ENCODE assay signal across 18 cellular contexts in the genomic region with DNA sequence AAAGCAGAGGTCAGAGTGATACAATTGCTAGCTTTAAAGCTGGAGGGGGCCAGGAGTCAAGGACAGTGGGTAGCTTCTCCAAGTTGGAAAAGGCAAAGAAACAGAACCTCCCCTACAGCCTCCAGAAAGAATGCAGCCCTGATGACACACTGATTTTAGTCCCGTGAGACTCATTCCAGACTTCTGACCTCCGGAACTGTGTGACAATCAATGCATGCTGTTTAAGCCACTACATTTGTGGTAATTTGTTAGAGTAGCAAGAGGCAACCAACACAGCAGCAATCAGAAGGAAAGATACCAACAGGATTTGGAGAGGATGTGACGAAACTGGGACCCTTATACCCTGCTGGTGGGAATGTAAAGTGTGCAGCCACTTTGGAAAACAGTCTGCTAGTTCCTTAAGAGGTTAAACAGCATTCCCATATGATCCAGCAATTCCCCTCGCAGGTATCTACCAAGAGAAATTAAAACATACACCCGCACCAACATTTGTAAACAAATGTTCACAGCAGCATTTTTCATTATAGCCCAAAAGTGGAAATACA.
"Had no signal": no experiment of that assay in that cellular context is flagged by ENCODE, and none has a peak within 500 bp of the region (broad histone marks: within the 10 kb centered on the region; RNA-seq: fewer than 3 reads in every experiment).

No MANE protein-coding gene starts in this region.

- H3K27me3 ChIP-seq: adrenal gland, pancreas, tibial nerve, vagina had no signal

- H3K4me3 ChIP-seq: adrenal gland, pancreas, tibial nerve, vagina had no signal

- H3K27ac ChIP-seq: adrenal gland, foreskin keratinocyte, neutrophil, pancreas, tibial nerve, vagina, WERI-Rb-1 had no signal

- H3K36me3 ChIP-seq: adrenal gland, neutrophil, pancreas, tibial nerve, vagina, WERI-Rb-1 had no signal

- H3K9me3 ChIP-seq: adrenal gland, neutrophil, pancreas, vagina had no signal

- DNase-seq: activated CD4-positive, alpha-beta T cell treated with anti-CD3 and anti-CD28 coated beads for 1 hour; activated CD8-positive, alpha-beta memory T cell treated with anti-CD3 and anti-CD28 coated beads for 24 hours; activated CD8-positive, alpha-beta memory T cell treated with anti-CD3 and anti-CD28 coated beads, Interleukin-2, amount 50 U/mL, for 48 hours; activated effector memory CD4-positive, alpha-beta T cell treated with anti-CD3 and anti-CD28 coated beads, Interleukin-2, amount 50 U/mL, for 16 hours; activated T-cell treated with anti-CD3 and anti-CD28 coated beads, Interleukin-2, amount 50 U/mL, for 72 hours; adrenal gland; dermis blood vessel endothelial cell; effector memory CD4-positive, alpha-beta T cell; foreskin keratinocyte; hippocampal formation; left cardiac atrium; natural killer cell; pancreas; stimulated activated naive CD4-positive, alpha-beta T cell treated with Interleukin-2 at 50 U/mL for 16 hours; WERI-Rb-1 had no signal

- H3K4me1 ChIP-seq: adrenal gland, foreskin keratinocyte, pancreas, tibial nerve, vagina had no signal
